ENCODE assay signal across 12 cellular contexts in genomic region chr12:108846320-108846719, GRCh38. TPM values are rescaled to one million over a fixed set of nuclear protein-coding genes. Genes with fewer than 3 reads are reported as not detected.
DNase-seq lines count a peak whose midpoint lies in the region; ATAC-seq and TF ChIP-seq lines count a peak whose summit lies in the region.
"Had no signal": no experiment of that assay in that cellular context is flagged by ENCODE, and none has a peak within 500 bp of the region (broad histone marks: within the 10 kb centered on the region; RNA-seq: fewer than 3 reads in every experiment).

No MANE protein-coding gene starts in this region.

- H3K4me3 Mint-ChIP-seq in activated CD8-positive, alpha-beta memory T cell treated with anti-CD3 and anti-CD28 coated beads, Interleukin-2, amount 10 ng/mL, durations not matched to agents 7 days and 5 days: no peak overlapping the region
- H3K4me3 Mint-ChIP-seq: type B pancreatic cell had no signal

- ATAC-seq in activated CD8-positive, alpha-beta memory T cell treated with anti-CD3 and anti-CD28 coated beads, Interleukin-2, amount 10 ng/mL, durations not matched to agents 7 days and 5 days: no peak
- ATAC-seq in upper lobe of right lung (peak; percentile 54), HG03520 (IDR thresholded peaks at IDR 0.05; ENCODE audit: unreplicated experiment) (no peak)

- H3K36me3 Mint-ChIP-seq in activated CD8-positive, alpha-beta memory T cell treated with anti-CD3 and anti-CD28 coated beads, Interleukin-2, amount 10 ng/mL, durations not matched to agents 7 days and 5 days: peaks cover 58% of the 10 kb centered on the region

- no peak for DNase-seq in activated CD8-positive, alpha-beta memory T cell treated with anti-CD3 and anti-CD28 coated beads, Interleukin-2, amount 10 ng/mL, durations not matched to agents 7 days and 5 days
- no peak for DNase-seq in activated CD8-positive, alpha-beta memory T cell treated with anti-CD3 and anti-CD28 coated beads, Interleukin-2, amount 50 U/mL, for 48 hours
- DNase-seq in caudate nucleus (lab: John Stamatoyannopoulos, UW): peak in 50 of 61 donors; percentile 10 to 96 (median 53)
- DNase-seq in medulla oblongata (ENCODE audit: extremely low spot score): peak; percentile 83
- DNase-seq in upper lobe of right lung: no peak
- DNase-seq in AG08396 (ENCODE audit: low spot score): no peak
- DNase-seq in RPMI8226: no peak
- DNase-seq: islet precursor cell, NCI-H1105 treated with DMSO at 0.1 percent for 48 hours, SW 1271 had no signal

- no peaks in the 10 kb centered on the region for H3K27me3 Mint-ChIP-seq in activated CD8-positive, alpha-beta memory T cell treated with anti-CD3 and anti-CD28 coated beads, Interleukin-2, amount 10 ng/mL, durations not matched to agents 7 days and 5 days
- H3K27me3 Mint-ChIP-seq: type B pancreatic cell had no signal

- no peak overlapping the region for H3K4me3 ChIP-seq in upper lobe of right lung

- no peaks in the 10 kb centered on the region for H3K9me3 Mint-ChIP-seq in activated CD8-positive, alpha-beta memory T cell treated with anti-CD3 and anti-CD28 coated beads, Interleukin-2, amount 10 ng/mL, durations not matched to agents 7 days and 5 days (ENCODE audit: low read depth)
- H3K9me3 Mint-ChIP-seq: type B pancreatic cell had no signal

- peak overlapping the region; percentile 49 for H3K27ac Mint-ChIP-seq in activated CD8-positive, alpha-beta memory T cell treated with anti-CD3 and anti-CD28 coated beads, Interleukin-2, amount 10 ng/mL, durations not matched to agents 7 days and 5 days
- H3K27ac Mint-ChIP-seq: type B pancreatic cell had no signal

- H3K4me1 ChIP-seq in upper lobe of right lung: peaks cover 45% of the 10 kb centered on the region

- intact Hi-C loops in upper lobe of right lung (cut with DNase I): no loop called here

- H3K9me3 ChIP-seq in upper lobe of right lung: no peaks in the 10 kb centered on the region

- CTCF ChIA-PET in activated CD8-positive, alpha-beta memory T cell treated with anti-CD3 and anti-CD28 coated beads, Interleukin-2, amount 10 ng/mL, durations not matched to agents 7 days and 5 days (lab: Charles Lee): no interaction called here

- peaks cover 23% of the 10 kb centered on the region for H3K4me1 Mint-ChIP-seq in activated CD8-positive, alpha-beta memory T cell treated with anti-CD3 and anti-CD28 coated beads, Interleukin-2, amount 10 ng/mL, durations not matched to agents 7 days and 5 days

- H3K27ac ChIP-seq in caudate nucleus (ENCODE audit: low read depth, low read length) (peak overlapping the region; percentile 52), upper lobe of right lung (no peak overlapping the region)

- H3K27me3 ChIP-seq in upper lobe of right lung: no peaks in the 10 kb centered on the region

- H3K36me3 ChIP-seq in upper lobe of right lung: peaks cover 30% of the 10 kb centered on the region

- no peak for TF ChIP-seq CTCF in upper lobe of right lung (IDR thresholded peaks at IDR 0.05)

RNA-seq across cellular contexts. Expression of gene SSH1, which starts 11.1 kb away (rescaled TPM):
- total RNA-seq in activated CD8-positive, alpha-beta memory T cell treated with anti-CD3 and anti-CD28 coated beads, Interleukin-2, amount 10 ng/mL, durations not matched to agents 7 days and 5 days: 10 to 100 TPM; 66.9 to 73.9 TPM
- 46.0 TPM for total RNA-seq in upper lobe of right lung

RNA-seq across cellular contexts. Expression of gene DAO, which starts 33.6 kb away (rescaled TPM):
- not detected for total RNA-seq in activated CD8-positive, alpha-beta memory T cell treated with anti-CD3 and anti-CD28 coated beads, Interleukin-2, amount 10 ng/mL, durations not matched to agents 7 days and 5 days
- 0.26 TPM for total RNA-seq in upper lobe of right lung

Comparison
In these comparisons a context has a peak if more than half of its experiments do, and no peak if none do; other contexts are left out.
1. DNase-seq: peak in caudate nucleus (50 of 61) and medulla oblongata (single experiment); none in activated CD8-positive, alpha-beta memory T cell treated with anti-CD3 and anti-CD28 coated beads, Interleukin-2, amount 10 ng/mL, durations not matched to agents 7 days and 5 days (single experiment), activated CD8-positive, alpha-beta memory T cell treated with anti-CD3 and anti-CD28 coated beads, Interleukin-2, amount 50 U/mL, for 48 hours (single experiment), upper lobe of right lung (single experiment), AG08396 (single experiment) and RPMI8226 (single experiment).